ENCODE assay signal across 25 cellular contexts in genomic region chr3:191431160-191431822, GRCh38. TPM values are rescaled to one million over a fixed set of nuclear protein-coding genes. Genes with fewer than 3 reads are reported as not detected.
A peak's percentile ranks its signal among the peaks of the same experiment; 100 is the strongest.
DNase-seq lines count a peak whose midpoint lies in the region; ATAC-seq, FAIRE-seq and TF ChIP-seq lines count a peak whose summit lies in the region.
"Had no signal": no experiment of that assay in that cellular context is flagged by ENCODE, and none has a peak within 500 bp of the region (broad histone marks: within the 10 kb centered on the region; RNA-seq: fewer than 3 reads in every experiment).

No MANE protein-coding gene starts in this region.

- H3K9ac ChIP-seq in HepG2 (ENCODE audit: insufficient read depth, low read depth, low read length) = no peak overlapping the region

- H3K27me3 ChIP-seq in HepG2 (ENCODE audit: control insufficient read depth in 1 of 2, insufficient read depth in 2 of 2, low read length in 2 of 2) = no peaks in the 10 kb centered on the region
- H3K27me3 ChIP-seq in pancreas = peaks cover 0 to 5% (median 0%) of the 10 kb centered on the region in 4 donors

- no peaks in the 10 kb centered on the region for H4K20me1 ChIP-seq in HepG2 (ENCODE audit: insufficient read depth, low read length)

- FAIRE-seq in HepG2 (lab: Jason Lieb, UNC) = no peak
- no peak for FAIRE-seq in pancreas (lab: Jason Lieb, UNC)
- no peak for FAIRE-seq in RCC 7860 (lab: Jason Lieb, UNC)
- FAIRE-seq: D721Med, GM12891, GM18507 had no signal

- ATAC-seq in HepG2 (peak; percentile 92), pancreas (peak in 3 of 4 donors; percentile 20 to 53 (median 50))
- no peak for ATAC-seq in activated CD4-positive, alpha-beta T cell treated with anti-CD3 and anti-CD28 coated beads for 36 hours
- ATAC-seq: CD8-positive, alpha-beta T cell; GM23338 had no signal

- H3K4me3 ChIP-seq in HepG2 (replicated peaks in 1 of 3; ENCODE audit: insufficient read depth in 1 of 3, low read depth in 2 of 3, low read length in 3 of 3) (no peak overlapping the region), pancreas (no peak overlapping the region)
- H3K4me3 ChIP-seq: GM23338, HAP-1 had no signal

- TF ChIP-seq EP300 in HepG2 (IDR thresholded peaks at IDR 0.05; ENCODE audit: low read depth in 2 of 2, low read length in 2 of 2) (peak in 1 of 2 experiments; percentile 31; a peak in 1 of 4 replicates), HepG2 (CRISPR knock-in tag; IDR thresholded peaks at IDR 0.05; ENCODE audit: borderline replicate concordance) (no peak)

- H3K27ac Mint-ChIP-seq in activated CD4-positive, alpha-beta T cell treated with anti-CD3 and anti-CD28 coated beads for 36 hours = no peak overlapping the region
- H3K27ac Mint-ChIP-seq: CD4-positive, CD25-positive, alpha-beta regulatory T cell; CD8-positive, alpha-beta T cell; GM23338; HFFc6 had no signal

- WGBS in HepG2 (ENCODE audit: low lambda C conversion rate) = 3% methylated on average over 5 of the region's 5 CpGs
- 33 to 38% methylated on average over 5 of the region's 5 CpGs for whole genome bisulfite sequencing in pancreas, 2 donors

- peaks cover 6% of the 10 kb centered on the region for H3K27me3 Mint-ChIP-seq in activated CD4-positive, alpha-beta T cell treated with anti-CD3 and anti-CD28 coated beads for 36 hours
- H3K27me3 Mint-ChIP-seq: CD4-positive, CD25-positive, alpha-beta regulatory T cell had no signal

- no peaks in the 10 kb centered on the region for H3K9me3 ChIP-seq in HepG2 (ENCODE audit: low read length)
- H3K9me3 ChIP-seq in pancreas = no peaks in the 10 kb centered on the region
- H3K9me3 ChIP-seq: Caco-2, HAP-1 had no signal

- DNase-seq in HuH-7 (ENCODE audit: low spot score) = peak; percentile 12
- peak; percentile 48 for DNase-seq in HepG2 (ENCODE audit: low spot score)
- DNase-seq in pancreas = no peak
- no peak for DNase-seq in CD1c-positive myeloid dendritic cell (ENCODE audit: extremely low spot score)
- no peak for DNase-seq in RCC 7860 (ENCODE audit: low spot score)
- no peak for DNase-seq in activated CD4-positive, alpha-beta T cell treated with anti-CD3 and anti-CD28 coated beads for 36 hours
- no peak for DNase-seq in anterior cingulate cortex (lab: John Stamatoyannopoulos, UW)
- DNase-seq: C1 segment of cervical spinal cord; Caco-2; CD4-positive, CD25-positive, alpha-beta regulatory T cell; CD8-positive, alpha-beta T cell; DMS 273 treated with DMSO at 0.1 percent for 48 hours; DMS79; EL; GDM1; HFFc6 had no signal

- intact Hi-C loops in HepG2 (cut with micrococcal nuclease; ENCODE audit: unreplicated experiment) = no loop called here
- intact Hi-C loops in pancreas (cut with DNase I) = no loop called here
- intact Hi-C loops in activated CD4-positive, alpha-beta T cell treated with anti-CD3 and anti-CD28 coated beads for 36 hours (cut with DNase I, micrococcal nuclease) = no loop called here

- H3K4me1 ChIP-seq in HepG2 (ENCODE audit: insufficient read depth, low read length) (peaks cover 23% of the 10 kb centered on the region), pancreas (peaks cover 0 to 4% (median 0%) of the 10 kb centered on the region in 3 donors)
- H3K4me1 ChIP-seq: HAP-1 had no signal

- no peaks in the 10 kb centered on the region for H3K4me1 Mint-ChIP-seq in activated CD4-positive, alpha-beta T cell treated with anti-CD3 and anti-CD28 coated beads for 36 hours
- H3K4me1 Mint-ChIP-seq: CD4-positive, CD25-positive, alpha-beta regulatory T cell; GM23338 had no signal

- H2AFZ ChIP-seq in HepG2 (ENCODE audit: low read length) = no peak overlapping the region
- H2AFZ ChIP-seq: GM23338 had no signal

- POLR2A ChIA-PET in HepG2 (lab: Yijun Ruan, JAX) = no interaction called here
- POLR2A ChIA-PET in activated CD4-positive, alpha-beta T cell treated with anti-CD3 and anti-CD28 coated beads for 36 hours (lab: Charles Lee) = no interaction called here

- H3K36me3 ChIP-seq in HepG2 (replicated peaks in 1 of 2; ENCODE audit: control insufficient read depth in 1 of 2, insufficient read depth in 2 of 2, low read length in 2 of 2) = no peaks in the 10 kb centered on the region
- H3K36me3 ChIP-seq in pancreas = no peaks in the 10 kb centered on the region
- H3K36me3 ChIP-seq: HAP-1 had no signal

- TF ChIP-seq RAD21 in HepG2 (CRISPR knock-in tag; IDR thresholded peaks at IDR 0.05) = no peak

- CTCF ChIA-PET in HepG2 (lab: Yijun Ruan, JAX; ENCODE audit: low intra/inter-chr PET ratio, low total read pairs) = no interaction called here
- CTCF ChIA-PET in activated CD4-positive, alpha-beta T cell treated with anti-CD3 and anti-CD28 coated beads for 36 hours (lab: Charles Lee) = no interaction called here

- no peaks in the 10 kb centered on the region for H3K36me3 Mint-ChIP-seq in activated CD4-positive, alpha-beta T cell treated with anti-CD3 and anti-CD28 coated beads for 36 hours (ENCODE audit: low read depth)
- H3K36me3 Mint-ChIP-seq: CD4-positive, CD25-positive, alpha-beta regulatory T cell; CD8-positive, alpha-beta T cell had no signal

- H3K4me3 Mint-ChIP-seq in activated CD4-positive, alpha-beta T cell treated with anti-CD3 and anti-CD28 coated beads for 36 hours = no peak overlapping the region
- H3K4me3 Mint-ChIP-seq: CD4-positive, CD25-positive, alpha-beta regulatory T cell; CD8-positive, alpha-beta T cell; GM23338; HFFc6 had no signal

- no peak for TF ChIP-seq CTCF in HepG2 (CRISPR knock-in tag; IDR thresholded peaks at IDR 0.05)
- no peak for TF ChIP-seq CTCF in pancreas (IDR thresholded peaks at IDR 0.05)

- H3K4me2 ChIP-seq in HepG2 (ENCODE audit: low read depth, low read length) = peak overlapping the region; percentile 47
- H3K4me2 ChIP-seq: GM23338 had no signal

- in situ Hi-C loops in HepG2 (cut with HindIII; ENCODE audit: extremely low pct_ligation_motif_present, low pct_unique_long_range_greater_than_20kb) = no loop called here

- BruUV-seq in HepG2 (replicated peaks; lab: Mats Ljungman, UMichigan) = no TSS peak

- no peaks in the 10 kb centered on the region for H3K9me3 Mint-ChIP-seq in activated CD4-positive, alpha-beta T cell treated with anti-CD3 and anti-CD28 coated beads for 36 hours (ENCODE audit: low read depth)
- H3K9me3 Mint-ChIP-seq: GM23338, HFFc6 had no signal

- no peaks in the 10 kb centered on the region for H3K79me2 ChIP-seq in HepG2 (ENCODE audit: insufficient read depth, low read length)

- H3K27ac ChIP-seq in HepG2 (ENCODE audit: extremely low read length, insufficient read depth, low read length) (no peak overlapping the region), pancreas (peak overlapping the region in 1 of 4 donors; percentile 24)

- no peak for TF ChIP-seq POLR2A in HepG2 (IDR thresholded peaks at IDR 0.05; ENCODE audit: insufficient read depth in 1 of 2, low read depth in 2 of 2, low read length in 2 of 2)

TF ChIP-seq in HepG2, 621 proteins besides CTCF, POLR2A, EP300 and RAD21 (continues in another document):
- TF ChIP-seq GTF3A (CRISPR knock-in tag; conservative IDR thresholded peaks at IDR 0.05) (no peak), GATAD2A (CRISPR knock-in tag; IDR thresholded peaks at IDR 0.05) (peak; percentile 83), KLF16 (CRISPR knock-in tag; IDR thresholded peaks at IDR 0.05) (peak in 1 of 2 experiments; percentile 59; a peak in 1 of 4 replicates), ZNF652 (CRISPR knock-in tag; IDR thresholded peaks at IDR 0.05; ENCODE audit: borderline replicate concordance, low read depth) (peak; percentile 15; the same call in 1 of the 2 replicates), KAT2B (IDR thresholded peaks at IDR 0.05; ENCODE audit: borderline replicate concordance, low read depth, low read length) (peak; percentile 74), TEF (CRISPR knock-in tag; IDR thresholded peaks at IDR 0.05) (peak; percentile 26; the same call in 1 of the 2 replicates), HNF4A (CRISPR knock-in tag; IDR thresholded peaks at IDR 0.05) (0 out of 2 replicates have a peak, but pooled peaks have one; percentile 7), SATB2 (CRISPR knock-in tag; IDR thresholded peaks at IDR 0.05) (no peak)

RNA-seq across cellular contexts. Expression of gene PYDC2, which starts 29.7 kb away (rescaled TPM):
- total RNA-seq in HepG2 (2016; rRNA removed; fragmentation: Illumina TruSeq; extraction: Trizol) = not detected in 2 replicates
- total RNA-seq in HepG2 (2016; cell fraction: cytosol; rRNA removed; fragmentation: Illumina TruSeq; extraction: Trizol; ENCODE audit: low read depth) = not detected in 2 replicates
- total RNA-seq in HepG2 (2016; cell fraction: insoluble cytoplasmic fraction; rRNA removed; fragmentation: Illumina TruSeq; extraction: Trizol) = not detected in 2 replicates
- total RNA-seq in HepG2 (2016; cell fraction: membrane; rRNA removed; fragmentation: Illumina TruSeq; extraction: Trizol) = not detected in 2 replicates
- total RNA-seq in HepG2 (2016; cell fraction: nucleus; rRNA removed; fragmentation: Illumina TruSeq; extraction: Trizol) = not detected in 2 replicates
- polyA plus RNA-seq in HepG2 (2011; rRNA removed) = not detected in 2 replicates
- not detected in 2 replicates for polyA plus RNA-seq in HepG2 (2011; cell fraction: cytosol; rRNA removed)
- not detected in 2 replicates for polyA plus RNA-seq in HepG2 (2011; cell fraction: nucleus; rRNA removed)
- polyA plus RNA-seq in HepG2 (2012) = not detected in 2 replicates
- polyA plus RNA-seq in HepG2 (2016; cell fraction: cytosol; fragmentation: Illumina TruSeq; extraction: Trizol; ENCODE audit: low read depth) = not detected in 2 replicates
- polyA plus RNA-seq in HepG2 (2016; cell fraction: insoluble cytoplasmic fraction; fragmentation: Illumina TruSeq; extraction: Trizol; ENCODE audit: low read depth) = not detected in 2 replicates
- polyA plus RNA-seq in HepG2 (2016; cell fraction: membrane; fragmentation: Illumina TruSeq; extraction: Trizol; ENCODE audit: low read depth) = not detected in 2 replicates
- polyA plus RNA-seq in HepG2 (2016; cell fraction: nucleus; fragmentation: Illumina TruSeq; extraction: Trizol; ENCODE audit: insufficient read depth, low read depth) = not detected in 2 replicates
- polyA minus RNA-seq in HepG2 (2011; rRNA and poly(A)+ RNA removed; ENCODE audit: low replicate concordance) = not detected in 2 replicates
- polyA minus RNA-seq in HepG2 (2011; cell fraction: cytosol; rRNA and poly(A)+ RNA removed) = not detected in 2 replicates
- polyA minus RNA-seq in HepG2 (2011; cell fraction: nucleus; rRNA and poly(A)+ RNA removed) = not detected in 2 replicates
- total RNA-seq in pancreas = not detected
- polyA plus RNA-seq in pancreas = not detected
- not detected for total RNA-seq in activated CD4-positive, alpha-beta T cell treated with anti-CD3 and anti-CD28 coated beads for 36 hours
- total RNA-seq: A172; A673; Caco-2; CD4-positive, CD25-positive, alpha-beta regulatory T cell; CD8-positive, alpha-beta T cell; GM23338; H4; HFFc6 had no signal
- polyA plus RNA-seq: BJ; CD4-positive, CD25-positive, alpha-beta regulatory T cell; GM23338 had no signal

Comparison
In these comparisons a context has a peak if more than half of its experiments do, and no peak if none do; other contexts are left out.
1. DNase-seq: peak in HuH-7 (single experiment) and HepG2 (single experiment); none in pancreas (0 of 6), CD1c-positive myeloid dendritic cell (single experiment), RCC 7860 (single experiment), activated CD4-positive, alpha-beta T cell treated with anti-CD3 and anti-CD28 coated beads for 36 hours (single experiment) and anterior cingulate cortex (0 of 58).